ENCODE assay signal across 8 cellular contexts in the genomic region with DNA sequence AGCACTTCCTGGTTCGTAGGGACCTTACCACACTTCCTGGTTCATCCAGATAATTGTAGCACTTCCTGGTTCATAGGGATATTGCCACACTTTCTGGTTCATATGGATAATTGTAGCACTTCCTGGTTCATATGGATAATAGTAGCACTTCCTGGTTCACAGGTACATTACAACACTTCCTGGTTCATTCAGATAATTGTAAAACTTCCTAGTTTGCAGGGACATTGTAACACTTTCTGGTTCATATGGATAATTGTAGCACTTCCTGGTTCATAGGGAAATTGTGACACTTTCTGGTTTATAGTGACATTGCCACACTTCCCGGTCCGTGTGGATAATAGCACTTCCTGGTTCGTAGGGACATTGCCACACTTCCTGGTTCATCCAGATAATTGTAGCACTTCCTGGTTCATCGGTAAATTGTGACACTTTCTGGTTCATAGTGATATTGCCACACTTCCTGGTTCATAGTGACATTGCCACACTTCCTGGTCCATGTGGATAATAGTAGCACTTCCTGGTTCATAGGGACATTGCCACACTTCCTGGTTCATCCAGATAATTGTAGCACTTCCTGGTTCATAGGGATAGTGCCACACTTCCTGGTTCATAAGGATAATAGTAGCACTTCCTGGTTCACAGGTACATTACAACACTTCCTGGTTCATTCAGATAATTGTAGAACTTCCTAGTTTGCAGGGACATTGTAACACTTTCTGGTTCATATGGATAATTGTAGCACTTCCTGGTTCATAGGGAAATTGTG.
A peak's percentile ranks its signal among the peaks of the same experiment; 100 is the strongest.
DNase-seq lines count a peak whose midpoint lies in the region; ATAC-seq lines count a peak whose summit lies in the region.
"Not testable (repeated sequence)": the region's sequence is repeated elsewhere in the genome, so short reads cannot be mapped to it uniquely, and the experiment has no call there.

No MANE protein-coding gene starts in this region.

- CTCF ChIA-PET in activated naive CD4-positive, alpha-beta T cell treated with anti-CD3 and anti-CD28 coated beads for 36 hours (lab: Charles Lee), result not testable (repeated sequence)

- H3K27ac ChIP-seq in BLaER1 (peak overlapping the region; percentile 81), SJCRH30 (peak overlapping the region; percentile 51)
- peak overlapping the region; percentile 69 for H3K27ac ChIP-seq in effector memory CD4-positive, alpha-beta T cell (ENCODE audit: insufficient read depth, low read length, poor library complexity, severe bottlenecking)

- not testable (repeated sequence) for H4K20me1 ChIP-seq in BLaER1

- H3K4me3 ChIP-seq in BLaER1, result peak overlapping the region; percentile 38
- peak overlapping the region; percentile 52 for H3K4me3 ChIP-seq in SJCRH30
- peak overlapping the region; percentile 7 for H3K4me3 ChIP-seq in effector memory CD4-positive, alpha-beta T cell (ENCODE audit: insufficient read depth, low read depth, low read length, poor library complexity, severe bottlenecking)

- DNase-seq in HT1080 (ENCODE audit: low read depth) (peak; percentile 51), SJCRH30 (peak; percentile 73 to 84), naive B cell (peak; percentile 73)
- peak; percentile 44 for DNase-seq in activated CD4-positive, alpha-beta T cell treated with anti-CD3 and anti-CD28 coated beads, Interleukin-2, amount 50 U/mL, for 1 hour
- DNase-seq in activated naive CD4-positive, alpha-beta T cell treated with anti-CD3 and anti-CD28 coated beads for 36 hours, result peak; percentile 63
- DNase-seq in effector memory CD4-positive, alpha-beta T cell, result peak; percentile 54 to 69 (median 63)
- peak; percentile 26 for DNase-seq in stimulated activated CD4-positive, alpha-beta T cell treated with anti-CD3 and anti-CD28 coated beads, Interleukin-4, amount 100 ng/mL, for 1 hour

- H3K4me2 ChIP-seq in BLaER1, result 0 out of 2 replicates have a peak overlapping the region, but pooled peaks have one; percentile 18

- not testable (repeated sequence) for H3K27me3 Mint-ChIP-seq in activated naive CD4-positive, alpha-beta T cell treated with anti-CD3 and anti-CD28 coated beads for 36 hours (ENCODE audit: low read depth); naive B cell

- peaks cover 40% of the 10 kb centered on the region for H3K4me1 Mint-ChIP-seq in activated naive CD4-positive, alpha-beta T cell treated with anti-CD3 and anti-CD28 coated beads for 36 hours (ENCODE audit: low read depth)
- H3K4me1 Mint-ChIP-seq in naive B cell, result peaks cover 47 to 57% (median 51%) of the 10 kb centered on the region in 3 donors

- peaks cover 39% of the 10 kb centered on the region for H3K9me3 Mint-ChIP-seq in activated naive CD4-positive, alpha-beta T cell treated with anti-CD3 and anti-CD28 coated beads for 36 hours
- peaks cover 26 to 50% (median 44%) of the 10 kb centered on the region in 7 donors for H3K9me3 Mint-ChIP-seq in naive B cell

- H3K9ac ChIP-seq in BLaER1, result not testable (repeated sequence)

- H3K36me3 Mint-ChIP-seq in activated naive CD4-positive, alpha-beta T cell treated with anti-CD3 and anti-CD28 coated beads for 36 hours (ENCODE audit: low read depth), result peaks cover 69% of the 10 kb centered on the region
- peaks cover 44 to 64% of the 10 kb centered on the region in 2 donors for H3K36me3 Mint-ChIP-seq in naive B cell

- H3K27me3 ChIP-seq in BLaER1; SJCRH30; effector memory CD4-positive, alpha-beta T cell (replicated peaks; ENCODE audit: control insufficient read depth, insufficient read depth, low read length, poor library complexity, severe bottlenecking): not testable (repeated sequence)

- peak overlapping the region; percentile 55 for H3K4me3 Mint-ChIP-seq in activated naive CD4-positive, alpha-beta T cell treated with anti-CD3 and anti-CD28 coated beads for 36 hours
- H3K4me3 Mint-ChIP-seq in naive B cell, result peak overlapping the region; percentile 36 to 84 (median 78)

- H3K4me1 ChIP-seq in BLaER1, result peaks cover 27% of the 10 kb centered on the region
- not testable (repeated sequence) for H3K4me1 ChIP-seq in SJCRH30; effector memory CD4-positive, alpha-beta T cell (ENCODE audit: control insufficient read depth, insufficient read depth, low read length, poor library complexity, severe bottlenecking)

- H3K36me3 ChIP-seq in BLaER1, result peaks cover 28% of the 10 kb centered on the region
- H3K36me3 ChIP-seq in SJCRH30, result not testable (repeated sequence)
- peaks cover 16% of the 10 kb centered on the region for H3K36me3 ChIP-seq in effector memory CD4-positive, alpha-beta T cell (ENCODE audit: control insufficient read depth, insufficient read depth, low read length)

- H3K27ac Mint-ChIP-seq in activated naive CD4-positive, alpha-beta T cell treated with anti-CD3 and anti-CD28 coated beads for 36 hours, result peak overlapping the region; percentile 97
- H3K27ac Mint-ChIP-seq in naive B cell, result peak overlapping the region; percentile 94 to 100 (median 96)

- ATAC-seq in naive B cell (ENCODE audit: low read depth in 2 of 2), result peak; percentile 52 to 54

- intact Hi-C loops in activated naive CD4-positive, alpha-beta T cell treated with anti-CD3 and anti-CD28 coated beads for 36 hours (cut with micrococcal nuclease), result loop anchor here (1.0 kb wide), 3 partner anchors 66 to 973 kb away; no protein-coding TSS in a partner anchor

- peaks cover 35% of the 10 kb centered on the region for H3K9me3 ChIP-seq in BLaER1
- H3K9me3 ChIP-seq in SJCRH30 (replicated peaks); effector memory CD4-positive, alpha-beta T cell (ENCODE audit: control insufficient read depth, low read length): not testable (repeated sequence)

Comparison
In these comparisons a context has a peak if more than half of its experiments do, and no peak if none do; other contexts are left out.
1. Peak in every context shown above with its lines: DNase-seq, ATAC-seq, H3K4me3 ChIP-seq and H3K27ac ChIP-seq.
2. DNase-seq: peak in every context shown above with its lines; median percentile 78 in SJCRH30; 73 in naive B cell; 63 in activated naive CD4-positive, alpha-beta T cell treated with anti-CD3 and anti-CD28 coated beads for 36 hours; 63 in effector memory CD4-positive, alpha-beta T cell; 51 in HT1080; 44 in activated CD4-positive, alpha-beta T cell treated with anti-CD3 and anti-CD28 coated beads, Interleukin-2, amount 50 U/mL, for 1 hour; 26 in stimulated activated CD4-positive, alpha-beta T cell treated with anti-CD3 and anti-CD28 coated beads, Interleukin-4, amount 100 ng/mL, for 1 hour.